ENCODE assay signal across 22 cellular contexts in the genomic region with DNA sequence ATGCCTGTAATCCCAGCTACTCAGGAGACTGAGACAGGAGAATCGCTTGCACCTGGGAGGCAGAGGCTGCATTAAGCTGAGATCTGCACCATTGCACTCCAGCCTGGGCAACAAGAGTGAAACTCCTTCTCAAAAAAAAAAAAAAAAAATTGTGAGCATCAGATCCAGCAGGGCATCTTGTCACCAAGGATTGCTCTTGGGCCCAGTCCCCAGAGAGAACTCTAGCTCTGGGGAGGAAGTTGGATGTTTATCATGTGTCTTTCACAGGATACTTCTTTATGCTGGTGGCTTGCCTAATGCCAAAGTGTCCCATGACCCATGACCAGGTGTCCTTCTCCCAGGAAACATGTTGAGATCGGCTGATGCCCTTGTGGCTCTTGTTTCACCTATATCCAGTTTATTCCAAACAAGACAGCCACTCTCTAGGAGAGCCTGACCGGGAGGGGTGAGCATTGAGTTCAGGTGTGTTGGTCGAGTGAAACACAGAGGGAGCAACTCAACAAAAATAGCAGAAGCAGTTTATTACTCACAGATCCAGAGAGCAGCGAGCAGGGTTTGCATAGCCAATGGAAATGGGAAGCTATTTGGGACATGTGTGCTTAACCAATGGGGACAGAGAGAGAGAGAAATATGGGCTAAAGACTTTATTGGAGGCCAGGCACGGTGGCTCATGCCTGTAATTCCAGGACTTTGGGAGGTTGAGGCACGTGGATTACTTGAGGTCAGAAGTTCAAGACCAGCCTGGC. TPM values are rescaled to one million over a fixed set of nuclear protein-coding genes. Genes with fewer than 3 reads are reported as not detected.
A peak's percentile ranks its signal among the peaks of the same experiment; 100 is the strongest.
DNase-seq lines count a peak whose midpoint lies in the region; ATAC-seq lines count a peak whose summit lies in the region.
"Had no signal": no experiment of that assay in that cellular context is flagged by ENCODE, and none has a peak within 500 bp of the region (broad histone marks: within the 10 kb centered on the region; RNA-seq: fewer than 3 reads in every experiment).

No MANE protein-coding gene starts in this region.

- DNase-seq in NAMALWA (ENCODE audit: low spot score) (peak; percentile 25), immature natural killer cell (no peak), ACHN (no peak), NCI-H1436 treated with DMSO at 0.1 percent for 48 hours (lab: John Stamatoyannopoulos, UW) (no peak)
- DNase-seq in activated CD4-positive, alpha-beta T cell treated with anti-CD3 and anti-CD28 coated beads for 36 hours, result no peak
- DNase-seq: activated CD4-positive, CD25-positive, alpha-beta regulatory T cell; activated CD8-positive, alpha-beta memory T cell treated with anti-CD3 and anti-CD28 coated beads for 24 hours; effector memory CD4-positive, alpha-beta T cell; left cardiac atrium; NCI-H1092; NCI-H2081 treated with DMSO at 0.1 percent for 48 hours; NCI-H510A treated with DMSO at 0.1 percent for 48 hours; nephron progenitor cell; stimulated activated naive CD4-positive, alpha-beta T cell treated with Interleukin-2 at 50 U/mL for 16 hours; T1000 had no signal

- peak overlapping the region; percentile 47 to 80 (median 64) for H3K4me2 ChIP-seq in BLaER1 treated with 17β-estradiol and CSF1 and Interleukin-3, amounts not matched to agents 10 nM and 100 nM

- H3K9ac ChIP-seq in BLaER1 treated with 17β-estradiol and CSF1 and Interleukin-3, amounts not matched to agents 10 nM and 100 nM, result no peak overlapping the region

- in situ Hi-C loops in ACHN (cut with HindIII; ENCODE audit: low pct_ligation_motif_present, low pct_unique_long_range_greater_than_20kb, low sequenced_read_pairs), result no loop called here

- ATAC-seq in GM18502 (IDR thresholded peaks at IDR 0.05; ENCODE audit: poor library complexity, unreplicated experiment) (peak; percentile 19), HG02852 (IDR thresholded peaks at IDR 0.05; ENCODE audit: unreplicated experiment) (no peak)
- ATAC-seq in activated CD4-positive, alpha-beta T cell treated with anti-CD3 and anti-CD28 coated beads for 36 hours, result no peak
- ATAC-seq: HCT116, left cardiac atrium had no signal

- no peaks in the 10 kb centered on the region for H3K36me3 ChIP-seq in BLaER1 treated with 17β-estradiol and CSF1 and Interleukin-3, amounts not matched to agents 10 nM and 100 nM
- H3K36me3 ChIP-seq: tibial nerve had no signal

- no peaks in the 10 kb centered on the region for H3K36me3 Mint-ChIP-seq in immature natural killer cell
- H3K36me3 Mint-ChIP-seq in activated CD4-positive, alpha-beta T cell treated with anti-CD3 and anti-CD28 coated beads for 36 hours (ENCODE audit: low read depth), result no peaks in the 10 kb centered on the region
- H3K36me3 Mint-ChIP-seq: activated naive CD8-positive, alpha-beta T cell treated with anti-CD3 and anti-CD28 coated beads for 36 hours; brain had no signal

- peak overlapping the region; percentile 49 to 90 (median 86) for H3K27ac Mint-ChIP-seq in immature natural killer cell
- H3K27ac Mint-ChIP-seq in activated CD4-positive, alpha-beta T cell treated with anti-CD3 and anti-CD28 coated beads for 36 hours, result no peak overlapping the region
- H3K27ac Mint-ChIP-seq: activated naive CD8-positive, alpha-beta T cell treated with anti-CD3 and anti-CD28 coated beads for 36 hours; brain; nephron progenitor cell had no signal

- no peaks in the 10 kb centered on the region for H3K9me3 ChIP-seq in BLaER1 treated with 17β-estradiol and CSF1 and Interleukin-3, amounts not matched to agents 10 nM and 100 nM (replicated peaks in 1 of 11)
- H3K9me3 ChIP-seq: tibial nerve had no signal

- H3K4me1 ChIP-seq in BLaER1 treated with 17β-estradiol and CSF1 and Interleukin-3, amounts not matched to agents 10 nM and 100 nM, result peaks cover 42 to 57% (median 55%) of the 10 kb centered on the region in 10 experiments

- intact Hi-C loops in activated CD4-positive, alpha-beta T cell treated with anti-CD3 and anti-CD28 coated beads for 36 hours (cut with DNase I, micrococcal nuclease), result no loop called here

- no peaks in the 10 kb centered on the region for H3K9me3 Mint-ChIP-seq in immature natural killer cell
- no peaks in the 10 kb centered on the region for H3K9me3 Mint-ChIP-seq in activated CD4-positive, alpha-beta T cell treated with anti-CD3 and anti-CD28 coated beads for 36 hours (ENCODE audit: low read depth)
- H3K9me3 Mint-ChIP-seq: activated naive CD8-positive, alpha-beta T cell treated with anti-CD3 and anti-CD28 coated beads for 36 hours; nephron progenitor cell had no signal

- H3K4me3 Mint-ChIP-seq in immature natural killer cell, result peak overlapping the region; percentile 38 to 70 (median 53)
- no peak overlapping the region for H3K4me3 Mint-ChIP-seq in activated CD4-positive, alpha-beta T cell treated with anti-CD3 and anti-CD28 coated beads for 36 hours
- H3K4me3 Mint-ChIP-seq: activated naive CD8-positive, alpha-beta T cell treated with anti-CD3 and anti-CD28 coated beads for 36 hours; nephron progenitor cell had no signal

- CTCF ChIA-PET in activated CD4-positive, alpha-beta T cell treated with anti-CD3 and anti-CD28 coated beads for 36 hours (lab: Charles Lee), result interaction anchor here (1.4 kb wide), 1 partner anchor 12 kb away, joined by 5 read pairs; no protein-coding TSS in a partner anchor

- H3K27ac ChIP-seq in BLaER1 treated with 17β-estradiol and CSF1 and Interleukin-3, amounts not matched to agents 10 nM and 100 nM, result peak overlapping the region in 7 of 11 experiments; percentile 23 to 58 (median 52); a peak in 12 of 22 replicates
- H3K27ac ChIP-seq: tibial nerve had no signal

- H3K27me3 ChIP-seq in BLaER1 treated with 17β-estradiol and CSF1 and Interleukin-3, amounts not matched to agents 10 nM and 100 nM, result no peaks in the 10 kb centered on the region
- H3K27me3 ChIP-seq: tibial nerve had no signal

- no peak overlapping the region for H3K4me3 ChIP-seq in BLaER1 treated with 17β-estradiol and CSF1 and Interleukin-3, amounts not matched to agents 10 nM and 100 nM
- H3K4me3 ChIP-seq: tibial nerve had no signal

- peaks cover 2 to 9% (median 5%) of the 10 kb centered on the region in 3 donors for H3K27me3 Mint-ChIP-seq in immature natural killer cell (ENCODE audit: low read depth in 3 of 3)
- H3K27me3 Mint-ChIP-seq in activated CD4-positive, alpha-beta T cell treated with anti-CD3 and anti-CD28 coated beads for 36 hours, result no peaks in the 10 kb centered on the region
- H3K27me3 Mint-ChIP-seq: activated naive CD8-positive, alpha-beta T cell treated with anti-CD3 and anti-CD28 coated beads for 36 hours had no signal

- no peaks in the 10 kb centered on the region for H4K20me1 ChIP-seq in BLaER1 treated with 17β-estradiol and CSF1 and Interleukin-3, amounts not matched to agents 10 nM and 100 nM

- POLR2A ChIA-PET in activated CD4-positive, alpha-beta T cell treated with anti-CD3 and anti-CD28 coated beads for 36 hours (lab: Charles Lee), result interaction anchor here (0.7 kb wide), 1 partner anchor 16 kb away, joined by 4 read pairs; no protein-coding TSS in a partner anchor

- peaks cover 48 to 49% of the 10 kb centered on the region in 2 donors for H3K4me1 Mint-ChIP-seq in immature natural killer cell
- peaks cover 17% of the 10 kb centered on the region for H3K4me1 Mint-ChIP-seq in activated CD4-positive, alpha-beta T cell treated with anti-CD3 and anti-CD28 coated beads for 36 hours

RNA-seq across cellular contexts. Expression of gene TCHP, which starts 6.7 kb away (rescaled TPM):
- 10 to 100 TPM in 1 of 3 donors, 1 to 10 TPM in 2; 2.9 to 22.8 (median 9.1) TPM for polyA plus RNA-seq in immature natural killer cell
- 10 to 100 TPM; 15.1 to 16.1 TPM for total RNA-seq in activated CD4-positive, alpha-beta T cell treated with anti-CD3 and anti-CD28 coated beads for 36 hours

RNA-seq across cellular contexts. Expression of gene GLTP, which starts 13.1 kb away (rescaled TPM):
- 10 to 100 TPM; 64.8 to 95.1 (median 71.9) TPM for polyA plus RNA-seq in immature natural killer cell
- 10 to 100 TPM; 24.2 to 26.9 TPM for total RNA-seq in activated CD4-positive, alpha-beta T cell treated with anti-CD3 and anti-CD28 coated beads for 36 hours
